1 cellular context compared by ENCODE assay signal in genomic region chr2:98875081-98875728, GRCh38.
TF ChIP-seq lines count a peak whose summit lies in the region.

No MANE protein-coding gene starts in this region.

TF ChIP-seq in GM12878, 131 proteins besides CTCF, POLR2A, EP300 and RAD21 (continued from another document and continues in another):
- TF ChIP-seq FOS (IDR thresholded peaks at IDR 0.05; ENCODE audit: borderline replicate concordance, extremely low read depth, insufficient read length), result no peak
- peak in 1 of 2 experiments; percentile 47; a peak in 2 of 4 replicates for TF ChIP-seq BHLHE40 (IDR thresholded peaks at IDR 0.05; ENCODE audit: borderline replicate concordance in 1 of 2, low read depth in 2 of 2, low read length in 1 of 2)
- TF ChIP-seq BACH1 (IDR thresholded peaks at IDR 0.05; ENCODE audit: borderline replicate concordance), result no peak
- TF ChIP-seq SP1 (IDR thresholded peaks at IDR 0.05; ENCODE audit: low read depth, low read length), result no peak
- no peak for TF ChIP-seq FOXK2 (IDR thresholded peaks at IDR 0.05)
- no peak for TF ChIP-seq SIN3A (IDR thresholded peaks at IDR 0.05; ENCODE audit: low read depth, low read length)
- no peak for TF ChIP-seq HDAC2 (IDR thresholded peaks at IDR 0.05)
- TF ChIP-seq IRF5 (IDR thresholded peaks at IDR 0.05; ENCODE audit: borderline replicate concordance), result no peak
- no peak for TF ChIP-seq CHD1 (IDR thresholded peaks at IDR 0.05; ENCODE audit: low read depth, low read length)
- peak; percentile 64; the same call in 1 of the 2 replicates for TF ChIP-seq DPF2 (IDR thresholded peaks at IDR 0.05)
- TF ChIP-seq WRNIP1 (IDR thresholded peaks at IDR 0.05; ENCODE audit: borderline replicate concordance, low read depth, low read length), result no peak
- no peak for TF ChIP-seq PAX5 (IDR thresholded peaks at IDR 0.05; ENCODE audit: borderline replicate concordance, low read depth, low read length)
- TF ChIP-seq E4F1 (IDR thresholded peaks at IDR 0.05; ENCODE audit: borderline replicate concordance, partially characterized antibody), result no peak
- TF ChIP-seq PBX3 (IDR thresholded peaks at IDR 0.05; ENCODE audit: insufficient replicate concordance, low read depth, low read length), result peak; percentile 71
- TF ChIP-seq ZBTB33 (IDR thresholded peaks at IDR 0.05), result no peak
- TF ChIP-seq PAX8 (IDR thresholded peaks at IDR 0.05), result no peak
- no peak for TF ChIP-seq RB1 (IDR thresholded peaks at IDR 0.05; ENCODE audit: borderline replicate concordance)
- TF ChIP-seq BCLAF1 (IDR thresholded peaks at IDR 0.05), result no peak
- TF ChIP-seq ZZZ3 (IDR thresholded peaks at IDR 0.05; ENCODE audit: control insufficient read depth, insufficient read length, low read depth), result no peak
- TF ChIP-seq MYB (IDR thresholded peaks at IDR 0.05; ENCODE audit: borderline replicate concordance, low read depth, low read length), result no peak
- TF ChIP-seq ETV6 (conservative IDR thresholded peaks at IDR 0.05 in 1 of 2, IDR thresholded peaks at IDR 0.05 in 1 of 2; ENCODE audit: borderline replicate concordance in 1 of 2, low read depth in 1 of 2), result peak in 1 of 2 experiments; percentile 69; a peak in 2 of 4 replicates
- TF ChIP-seq NBN (IDR thresholded peaks at IDR 0.05), result no peak
- no peak; the same call in 1 of the 2 replicates for TF ChIP-seq RELB (IDR thresholded peaks at IDR 0.05; ENCODE audit: low read depth)
- no peak for TF ChIP-seq POU2F2 (IDR thresholded peaks at IDR 0.05; ENCODE audit: borderline replicate concordance, low read depth, low read length)
- TF ChIP-seq MEF2A (IDR thresholded peaks at IDR 0.05; ENCODE audit: insufficient read depth, low read depth, low read length), result 0 out of 2 replicates have a peak, but pooled peaks have one; percentile 26
- TF ChIP-seq BMI1 (IDR thresholded peaks at IDR 0.05; ENCODE audit: borderline replicate concordance), result no peak
- TF ChIP-seq ATF3 (IDR thresholded peaks at IDR 0.05; ENCODE audit: borderline replicate concordance, extremely low read depth, low read depth, low read length), result no peak
- no peak for TF ChIP-seq LARP7 (IDR thresholded peaks at IDR 0.05)
- TF ChIP-seq YY1 (IDR thresholded peaks at IDR 0.05; ENCODE audit: low read depth, low read length), result no peak
- no peak for TF ChIP-seq POLR2AphosphoS2 (IDR thresholded peaks at IDR 0.05; ENCODE audit: low read depth, low read length)
- no peak for TF ChIP-seq MXI1 (IDR thresholded peaks at IDR 0.05; ENCODE audit: low read depth, low read length)
- no peak for TF ChIP-seq SMAD1 (IDR thresholded peaks at IDR 0.05; ENCODE audit: low read depth, partially characterized antibody)
- TF ChIP-seq ZNF384 (IDR thresholded peaks at IDR 0.05; ENCODE audit: borderline replicate concordance, low read depth, low read length), result no peak
- TF ChIP-seq ESRRA (IDR thresholded peaks at IDR 0.05; ENCODE audit: low read length), result no peak
- TF ChIP-seq EGR1 (IDR thresholded peaks at IDR 0.05; ENCODE audit: borderline replicate concordance in 1 of 2, low read depth in 2 of 2, low read length in 2 of 2), result no peak
- TF ChIP-seq IRF3 (IDR thresholded peaks at IDR 0.05), result no peak
- TF ChIP-seq NFIC (IDR thresholded peaks at IDR 0.05; ENCODE audit: low read depth, low read length), result peak; percentile 94
- no peak for TF ChIP-seq HDGF (IDR thresholded peaks at IDR 0.05)
- peak; percentile 43; the same call in 1 of the 2 replicates for TF ChIP-seq IKZF1 (conservative IDR thresholded peaks at IDR 0.05)
- TF ChIP-seq ZNF592 (IDR thresholded peaks at IDR 0.05), result no peak
- TF ChIP-seq TCF7 (IDR thresholded peaks at IDR 0.05; ENCODE audit: borderline replicate concordance), result 0 out of 2 replicates have a peak, but pooled peaks have one; percentile 17
- no peak for TF ChIP-seq GABPA (IDR thresholded peaks at IDR 0.05; ENCODE audit: low read depth)
- no peak for TF ChIP-seq JUND (IDR thresholded peaks at IDR 0.05; ENCODE audit: low read depth, low read length)
- TF ChIP-seq NR2F1 (conservative IDR thresholded peaks at IDR 0.05), result no peak
- TF ChIP-seq NRF1 (conservative IDR thresholded peaks at IDR 0.05; ENCODE audit: low read depth, low read length), result no peak
- TF ChIP-seq MTA3 (IDR thresholded peaks at IDR 0.05; ENCODE audit: borderline replicate concordance, low read length), result peak; percentile 92
- TF ChIP-seq STAT1 (conservative IDR thresholded peaks at IDR 0.05), result no peak
- peak; percentile 81 for TF ChIP-seq CREM (IDR thresholded peaks at IDR 0.05; ENCODE audit: low read depth)
